ENCODE assay signal across 19 cellular contexts in genomic region chr5:138103321-138103637, GRCh38. TPM values are rescaled to one million over a fixed set of nuclear protein-coding genes. Genes with fewer than 3 reads are reported as not detected.
"Had no signal": no experiment of that assay in that cellular context is flagged by ENCODE, and none has a peak within 500 bp of the region (broad histone marks: within the 10 kb centered on the region; RNA-seq: fewer than 3 reads in every experiment).

No MANE protein-coding gene starts in this region.

- FAIRE-seq: colon had no signal

- DNase-seq: activated CD4-positive, alpha-beta T cell treated with anti-CD3 and anti-CD28 coated beads, Interleukin-2, amount 10 ng/mL, durations not matched to agents 7 days and 5 days; activated CD8-positive, alpha-beta memory T cell treated with anti-CD3 and anti-CD28 coated beads for 24 hours; activated gamma-delta T cell treated with Interleukin-2 at 50 U/mL for 16 hours; amniotic stem cell; caudate nucleus; hypothalamus; immature natural killer cell; occipital lobe; stimulated activated CD4-positive, alpha-beta T cell treated with anti-CD3 and anti-CD28 coated beads, Interleukin-15, amount 100 ng/mL, for 24 hours; stimulated activated CD4-positive, alpha-beta T cell treated with anti-CD3 and anti-CD28 coated beads, Interleukin-4, amount 100 ng/mL, for 1 hour; stimulated activated naive CD8-positive, alpha-beta T cell treated with anti-CD3 and anti-CD28 coated beads, Interleukin-15, Interleukin-2, amounts not matched to agents 100 U/mL and 50 U/mL, for 24 hours; trophoblast cell had no signal

- H3K27me3 ChIP-seq: right atrium auricular region had no signal

- ATAC-seq: esophagus mucosa; stimulated activated naive CD8-positive, alpha-beta T cell treated with anti-CD3 and anti-CD28 coated beads, Interleukin-15, Interleukin-2, amounts not matched to agents 100 U/mL and 50 U/mL, for 24 hours had no signal

- H3K27ac ChIP-seq: right atrium auricular region, skin epidermis had no signal

- H3K36me3 ChIP-seq: right atrium auricular region had no signal

- H3K4me1 ChIP-seq: right atrium auricular region had no signal

- H3K4me3 ChIP-seq: right atrium auricular region, skin epidermis had no signal

- H3K9me3 ChIP-seq: right atrium auricular region had no signal

RNA-seq across cellular contexts. Expression of gene WNT8A, which starts 19.4 kb away (rescaled TPM):
- total RNA-seq: activated CD4-positive, alpha-beta T cell treated with anti-CD3 and anti-CD28 coated beads, Interleukin-2, amount 10 ng/mL, durations not matched to agents 7 days and 5 days; esophagus mucosa; glomerular endothelial cell; lower leg skin; occipital lobe; progenitor cell of endocrine pancreas; right atrium auricular region had no signal
- polyA plus RNA-seq: immature natural killer cell had no signal

RNA-seq across cellular contexts. Expression of gene NME5, which starts 35.9 kb away (rescaled TPM):
- total RNA-seq: activated CD4-positive, alpha-beta T cell treated with anti-CD3 and anti-CD28 coated beads, Interleukin-2, amount 10 ng/mL, durations not matched to agents 7 days and 5 days had no signal
- polyA plus RNA-seq: immature natural killer cell had no signal
